In the genomic region with DNA sequence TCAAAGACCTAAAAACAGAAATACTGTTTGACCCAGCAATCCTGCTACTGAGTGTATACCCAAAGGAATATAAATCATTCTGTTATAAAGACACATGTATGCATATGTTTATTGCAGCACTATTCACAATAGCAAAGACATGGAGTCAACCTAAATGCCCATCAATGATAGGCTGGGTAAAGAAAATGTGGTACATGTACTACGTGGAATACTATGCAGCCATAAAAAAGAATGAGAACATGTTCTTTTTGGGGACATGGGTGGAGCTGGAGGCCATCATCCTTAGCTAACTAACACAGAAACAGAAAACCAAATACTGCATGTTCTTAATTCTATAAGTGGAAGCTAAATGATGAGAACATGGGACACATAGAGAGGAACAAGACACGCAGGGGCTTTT, we compare ENCODE assay signal across 1 cellular context.
TF ChIP-seq lines count a peak whose summit lies in the region.

No MANE protein-coding gene starts in this region.

TF ChIP-seq in A549, 52 proteins besides CTCF, POLR2A, EP300 and RAD21 (continued from another document):
- TF ChIP-seq, protein P1, sequence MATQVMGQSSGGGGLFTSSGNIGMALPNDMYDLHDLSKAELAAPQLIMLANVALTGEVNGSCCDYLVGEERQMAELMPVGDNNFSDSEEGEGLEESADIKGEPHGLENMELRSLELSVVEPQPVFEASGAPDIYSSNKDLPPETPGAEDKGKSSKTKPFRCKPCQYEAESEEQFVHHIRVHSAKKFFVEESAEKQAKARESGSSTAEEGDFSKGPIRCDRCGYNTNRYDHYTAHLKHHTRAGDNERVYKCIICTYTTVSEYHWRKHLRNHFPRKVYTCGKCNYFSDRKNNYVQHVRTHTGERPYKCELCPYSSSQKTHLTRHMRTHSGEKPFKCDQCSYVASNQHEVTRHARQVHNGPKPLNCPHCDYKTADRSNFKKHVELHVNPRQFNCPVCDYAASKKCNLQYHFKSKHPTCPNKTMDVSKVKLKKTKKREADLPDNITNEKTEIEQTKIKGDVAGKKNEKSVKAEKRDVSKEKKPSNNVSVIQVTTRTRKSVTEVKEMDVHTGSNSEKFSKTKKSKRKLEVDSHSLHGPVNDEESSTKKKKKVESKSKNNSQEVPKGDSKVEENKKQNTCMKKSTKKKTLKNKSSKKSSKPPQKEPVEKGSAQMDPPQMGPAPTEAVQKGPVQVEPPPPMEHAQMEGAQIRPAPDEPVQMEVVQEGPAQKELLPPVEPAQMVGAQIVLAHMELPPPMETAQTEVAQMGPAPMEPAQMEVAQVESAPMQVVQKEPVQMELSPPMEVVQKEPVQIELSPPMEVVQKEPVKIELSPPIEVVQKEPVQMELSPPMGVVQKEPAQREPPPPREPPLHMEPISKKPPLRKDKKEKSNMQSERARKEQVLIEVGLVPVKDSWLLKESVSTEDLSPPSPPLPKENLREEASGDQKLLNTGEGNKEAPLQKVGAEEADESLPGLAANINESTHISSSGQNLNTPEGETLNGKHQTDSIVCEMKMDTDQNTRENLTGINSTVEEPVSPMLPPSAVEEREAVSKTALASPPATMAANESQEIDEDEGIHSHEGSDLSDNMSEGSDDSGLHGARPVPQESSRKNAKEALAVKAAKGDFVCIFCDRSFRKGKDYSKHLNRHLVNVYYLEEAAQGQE (IDR thresholded peaks at IDR 0.05), result no peak
- TF ChIP-seq KDM1A (IDR thresholded peaks at IDR 0.05; ENCODE audit: low read depth) (no peak), JUN (IDR thresholded peaks at IDR 0.05) (no peak), GATA3 (IDR thresholded peaks at IDR 0.05; ENCODE audit: borderline replicate concordance) (no peak), HOXA7 (CRISPR knock-in tag; IDR thresholded peaks at IDR 0.05) (no peak), KDM5A (IDR thresholded peaks at IDR 0.05) (no peak), RFX5 (IDR thresholded peaks at IDR 0.05) (no peak), TP53 (CRISPR knock-in tag; IDR thresholded peaks at IDR 0.05) (no peak), CBX8 (IDR thresholded peaks at IDR 0.05) (no peak)
- TF ChIP-seq, protein P2, sequence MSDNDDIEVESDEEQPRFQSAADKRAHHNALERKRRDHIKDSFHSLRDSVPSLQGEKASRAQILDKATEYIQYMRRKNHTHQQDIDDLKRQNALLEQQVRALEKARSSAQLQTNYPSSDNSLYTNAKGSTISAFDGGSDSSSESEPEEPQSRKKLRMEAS (IDR thresholded peaks at IDR 0.05), result no peak
